ENCODE assay signal across 18 cellular contexts in the genomic region with DNA sequence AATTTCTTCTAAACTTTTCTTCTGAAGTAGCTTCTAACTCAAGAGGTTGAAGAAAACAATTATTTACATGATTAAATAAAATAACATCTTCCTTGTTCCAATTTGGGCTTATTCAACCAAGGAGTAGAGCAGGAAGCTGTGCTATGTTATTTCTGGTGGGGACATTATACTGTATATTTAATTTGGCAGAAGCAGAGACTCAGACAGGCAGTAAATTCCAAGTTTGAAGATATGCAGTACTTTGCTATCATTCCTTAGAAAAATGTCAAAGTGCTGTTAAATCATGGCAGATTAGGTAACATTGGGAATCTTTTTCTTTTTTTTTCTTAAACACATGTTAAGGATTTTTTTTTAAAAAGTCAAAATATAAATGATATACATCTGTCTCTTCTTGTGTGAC.
"Had no signal": no experiment of that assay in that cellular context is flagged by ENCODE, and none has a peak within 500 bp of the region (broad histone marks: within the 10 kb centered on the region; RNA-seq: fewer than 3 reads in every experiment).

No MANE protein-coding gene starts in this region.

- FAIRE-seq: frontal cortex, islet of Langerhans had no signal

- H3K9me3 ChIP-seq: left lung, neutrophil, right atrium auricular region had no signal

- H3K27ac ChIP-seq: cardiac muscle cell, left lung, neutrophil, right atrium auricular region, skin epidermis had no signal

- H3K4me3 ChIP-seq: cardiac muscle cell, left lung, right atrium auricular region, skin epidermis had no signal

- H3K36me3 ChIP-seq: cardiac muscle cell, left lung, neutrophil, right atrium auricular region had no signal

- H3K27me3 ChIP-seq: cardiac muscle cell, left lung, neutrophil, right atrium auricular region had no signal

- DNase-seq: activated B cell treated with CpG ODN at 0.5 μM for 24 hours; activated CD4-positive, alpha-beta T cell treated with anti-CD3 and anti-CD28 coated beads, Interleukin-2, amount 50 U/mL, for 1 hour; activated naive CD4-positive, alpha-beta T cell treated with Interleukin-2 at 50 U/mL for 16 hours; aorta; head of caudate nucleus; left lung; mammary epithelial cell; naive thymus-derived CD8-positive, alpha-beta T cell; stimulated activated CD4-positive, alpha-beta T cell treated with anti-CD3 and anti-CD28 coated beads, Interleukin-4, amount 100 ng/mL, for 24 hours; stimulated activated naive CD4-positive, alpha-beta T cell; T-helper 17 cell had no signal

- ATAC-seq: activated T-helper 17 cell treated with anti-CD3 and anti-CD28 coated beads, Interleukin-2, amount 50 U/mL, for 72 hours; left lung; naive thymus-derived CD8-positive, alpha-beta T cell; T-helper 17 cell had no signal

- H3K4me1 ChIP-seq: left lung, right atrium auricular region had no signal
